1 cellular context compared by ENCODE assay signal in genomic region chr1:147171399-147172167, GRCh38.
TF ChIP-seq lines count a peak whose summit lies in the region.

No MANE protein-coding gene starts in this region.

TF ChIP-seq in HepG2, 621 proteins besides CTCF, POLR2A, EP300 and RAD21 (continued from another document and continues in another):
- TF ChIP-seq HNRNPUL1 (IDR thresholded peaks at IDR 0.05; ENCODE audit: low read depth, low read length) (no peak), ZNF292 (CRISPR knock-in tag; IDR thresholded peaks at IDR 0.05; ENCODE audit: borderline replicate concordance, low read depth) (no peak), ARNTL (CRISPR knock-in tag; IDR thresholded peaks at IDR 0.05) (no peak), CEBPB (IDR thresholded peaks at IDR 0.05; ENCODE audit: borderline replicate concordance, low read depth, low read length) (no peak), HCFC1 (IDR thresholded peaks at IDR 0.05; ENCODE audit: low read depth, low read length) (no peak), SKIL (CRISPR knock-in tag; IDR thresholded peaks at IDR 0.05; ENCODE audit: borderline replicate concordance) (no peak), ATAD3A (CRISPR knock-in tag; IDR thresholded peaks at IDR 0.05) (0 out of 2 replicates have a peak, but pooled peaks have one; percentile 19), ZNF180 (CRISPR knock-in tag; IDR thresholded peaks at IDR 0.05; ENCODE audit: borderline replicate concordance, low read depth) (no peak), CREB3 (CRISPR knock-in tag; IDR thresholded peaks at IDR 0.05) (no peak), POLR2AphosphoS5 (IDR thresholded peaks at IDR 0.05; ENCODE audit: low read depth, low read length) (peak; percentile 43; the same call in 1 of the 2 replicates), STAT6 (CRISPR knock-in tag; IDR thresholded peaks at IDR 0.05; ENCODE audit: borderline replicate concordance) (no peak), ARID2 (CRISPR knock-in tag; IDR thresholded peaks at IDR 0.05; ENCODE audit: borderline replicate concordance) (0 out of 2 replicates have a peak, but pooled peaks have one; percentile 33), GLI4 (CRISPR knock-in tag; IDR thresholded peaks at IDR 0.05; ENCODE audit: borderline replicate concordance) (0 out of 2 replicates have a peak, but pooled peaks have one; percentile 48), SAFB2 (CRISPR knock-in tag; IDR thresholded peaks at IDR 0.05; ENCODE audit: borderline replicate concordance, low read depth) (0 out of 2 replicates have a peak, but pooled peaks have one; percentile 4), NR2F2 (IDR thresholded peaks at IDR 0.05; ENCODE audit: borderline replicate concordance, low read depth) (no peak), ZHX2 (IDR thresholded peaks at IDR 0.05; ENCODE audit: low read depth) (no peak), ZHX2 (CRISPR knock-in tag; IDR thresholded peaks at IDR 0.05; ENCODE audit: borderline replicate concordance) (0 out of 2 replicates have a peak, but pooled peaks have one; percentile 21), FIP1L1 (IDR thresholded peaks at IDR 0.05; ENCODE audit: borderline replicate concordance, insufficient read depth, low read depth, low read length) (0 out of 2 replicates have a peak, but pooled peaks have one; percentile 4), ZNF678 (CRISPR knock-in tag; IDR thresholded peaks at IDR 0.05) (0 out of 2 replicates have a peak, but pooled peaks have one; percentile 48), POLR2G (IDR thresholded peaks at IDR 0.05; ENCODE audit: low read depth, low read length) (0 out of 2 replicates have a peak, but pooled peaks have one; percentile 17), SMARCE1 (IDR thresholded peaks at IDR 0.05; ENCODE audit: borderline replicate concordance) (no peak), ZFP90 (CRISPR knock-in tag; IDR thresholded peaks at IDR 0.05; ENCODE audit: borderline replicate concordance) (0 out of 2 replicates have a peak, but pooled peaks have one; percentile 62), BRF2 (CRISPR knock-in tag; IDR thresholded peaks at IDR 0.05) (no peak), ZNF644 (CRISPR knock-in tag; IDR thresholded peaks at IDR 0.05; ENCODE audit: low read depth) (0 out of 2 replicates have a peak, but pooled peaks have one; percentile 5), CREBL2 (CRISPR knock-in tag; IDR thresholded peaks at IDR 0.05; ENCODE audit: borderline replicate concordance) (0 out of 2 replicates have a peak, but pooled peaks have one; percentile 49), PRPF4 (IDR thresholded peaks at IDR 0.05; ENCODE audit: low read depth, low read length, poor library complexity, severe bottlenecking) (no peak), SIN3A (IDR thresholded peaks at IDR 0.05; ENCODE audit: borderline replicate concordance, low read depth, low read length) (0 out of 2 replicates have a peak, but pooled peaks have one; percentile 9)
- TF ChIP-seq, protein P1, sequence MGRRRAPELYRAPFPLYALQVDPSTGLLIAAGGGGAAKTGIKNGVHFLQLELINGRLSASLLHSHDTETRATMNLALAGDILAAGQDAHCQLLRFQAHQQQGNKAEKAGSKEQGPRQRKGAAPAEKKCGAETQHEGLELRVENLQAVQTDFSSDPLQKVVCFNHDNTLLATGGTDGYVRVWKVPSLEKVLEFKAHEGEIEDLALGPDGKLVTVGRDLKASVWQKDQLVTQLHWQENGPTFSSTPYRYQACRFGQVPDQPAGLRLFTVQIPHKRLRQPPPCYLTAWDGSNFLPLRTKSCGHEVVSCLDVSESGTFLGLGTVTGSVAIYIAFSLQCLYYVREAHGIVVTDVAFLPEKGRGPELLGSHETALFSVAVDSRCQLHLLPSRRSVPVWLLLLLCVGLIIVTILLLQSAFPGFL (CRISPR knock-in tag; IDR thresholded peaks at IDR 0.05): 0 out of 2 replicates have a peak, but pooled peaks have one; percentile 21
- TF ChIP-seq, protein P2, sequence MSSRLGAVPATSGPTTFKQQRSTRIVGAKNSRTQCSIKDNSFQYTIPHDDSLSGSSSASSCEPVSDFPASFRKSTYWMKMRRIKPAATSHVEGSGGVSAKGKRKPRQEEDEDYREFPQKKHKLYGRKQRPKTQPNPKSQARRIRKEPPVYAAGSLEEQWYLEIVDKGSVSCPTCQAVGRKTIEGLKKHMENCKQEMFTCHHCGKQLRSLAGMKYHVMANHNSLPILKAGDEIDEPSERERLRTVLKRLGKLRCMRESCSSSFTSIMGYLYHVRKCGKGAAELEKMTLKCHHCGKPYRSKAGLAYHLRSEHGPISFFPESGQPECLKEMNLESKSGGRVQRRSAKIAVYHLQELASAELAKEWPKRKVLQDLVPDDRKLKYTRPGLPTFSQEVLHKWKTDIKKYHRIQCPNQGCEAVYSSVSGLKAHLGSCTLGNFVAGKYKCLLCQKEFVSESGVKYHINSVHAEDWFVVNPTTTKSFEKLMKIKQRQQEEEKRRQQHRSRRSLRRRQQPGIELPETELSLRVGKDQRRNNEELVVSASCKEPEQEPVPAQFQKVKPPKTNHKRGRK (CRISPR knock-in tag; IDR thresholded peaks at IDR 0.05): no peak
- TF ChIP-seq, protein P3, sequence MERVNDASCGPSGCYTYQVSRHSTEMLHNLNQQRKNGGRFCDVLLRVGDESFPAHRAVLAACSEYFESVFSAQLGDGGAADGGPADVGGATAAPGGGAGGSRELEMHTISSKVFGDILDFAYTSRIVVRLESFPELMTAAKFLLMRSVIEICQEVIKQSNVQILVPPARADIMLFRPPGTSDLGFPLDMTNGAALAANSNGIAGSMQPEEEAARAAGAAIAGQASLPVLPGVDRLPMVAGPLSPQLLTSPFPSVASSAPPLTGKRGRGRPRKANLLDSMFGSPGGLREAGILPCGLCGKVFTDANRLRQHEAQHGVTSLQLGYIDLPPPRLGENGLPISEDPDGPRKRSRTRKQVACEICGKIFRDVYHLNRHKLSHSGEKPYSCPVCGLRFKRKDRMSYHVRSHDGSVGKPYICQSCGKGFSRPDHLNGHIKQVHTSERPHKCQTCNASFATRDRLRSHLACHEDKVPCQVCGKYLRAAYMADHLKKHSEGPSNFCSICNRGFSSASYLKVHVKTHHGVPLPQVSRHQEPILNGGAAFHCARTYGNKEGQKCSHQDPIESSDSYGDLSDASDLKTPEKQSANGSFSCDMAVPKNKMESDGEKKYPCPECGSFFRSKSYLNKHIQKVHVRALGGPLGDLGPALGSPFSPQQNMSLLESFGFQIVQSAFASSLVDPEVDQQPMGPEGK (CRISPR knock-in tag; IDR thresholded peaks at IDR 0.05): no peak
- TF ChIP-seq, protein P4, sequence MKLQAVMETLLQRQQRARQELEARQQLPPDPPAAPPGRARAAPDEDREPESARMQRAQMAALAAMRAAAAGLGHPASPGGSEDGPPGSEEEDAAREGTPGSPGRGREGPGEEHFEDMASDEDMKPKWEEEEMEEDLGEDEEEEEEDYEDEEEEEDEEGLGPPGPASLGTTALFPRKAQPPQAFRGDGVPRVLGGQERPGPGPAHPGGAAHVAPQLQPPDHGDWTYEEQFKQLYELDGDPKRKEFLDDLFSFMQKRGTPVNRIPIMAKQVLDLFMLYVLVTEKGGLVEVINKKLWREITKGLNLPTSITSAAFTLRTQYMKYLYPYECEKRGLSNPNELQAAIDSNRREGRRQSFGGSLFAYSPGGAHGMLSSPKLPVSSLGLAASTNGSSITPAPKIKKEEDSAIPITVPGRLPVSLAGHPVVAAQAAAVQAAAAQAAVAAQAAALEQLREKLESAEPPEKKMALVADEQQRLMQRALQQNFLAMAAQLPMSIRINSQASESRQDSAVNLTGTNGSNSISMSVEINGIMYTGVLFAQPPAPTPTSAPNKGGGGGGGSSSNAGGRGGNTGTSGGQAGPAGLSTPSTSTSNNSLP (IDR thresholded peaks at IDR 0.05; ENCODE audit: low read depth, low read length): no peak
- TF ChIP-seq, protein P5, sequence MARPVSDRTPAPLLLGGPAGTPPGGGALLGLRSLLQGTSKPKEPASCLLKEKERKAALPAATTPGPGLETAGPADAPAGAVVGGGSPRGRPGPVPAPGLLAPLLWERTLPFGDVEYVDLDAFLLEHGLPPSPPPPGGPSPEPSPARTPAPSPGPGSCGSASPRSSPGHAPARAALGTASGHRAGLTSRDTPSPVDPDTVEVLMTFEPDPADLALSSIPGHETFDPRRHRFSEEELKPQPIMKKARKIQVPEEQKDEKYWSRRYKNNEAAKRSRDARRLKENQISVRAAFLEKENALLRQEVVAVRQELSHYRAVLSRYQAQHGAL (CRISPR knock-in tag; IDR thresholded peaks at IDR 0.05; ENCODE audit: not compliant biosample characterization): peak; percentile 78
